Comparison of ENCODE assay signal across 8 cellular contexts in genomic region chr12:2248901-2249381, GRCh38.
DNase-seq lines count a peak whose midpoint lies in the region; ATAC-seq and TF ChIP-seq lines count a peak whose summit lies in the region.

No MANE protein-coding gene starts in this region.

- intact Hi-C loops in CD8-positive, alpha-beta T cell (cut with DNase I, micrococcal nuclease) = no loop called here

- H3K9me3 Mint-ChIP-seq in CD8-positive, alpha-beta T cell = no peaks in the 10 kb centered on the region

- H3K27me3 ChIP-seq in osteoblast (ENCODE audit: insufficient read depth, low read length) = no peaks in the 10 kb centered on the region
- no peaks in the 10 kb centered on the region for H3K27me3 ChIP-seq in CD8-positive, alpha-beta T cell (ENCODE audit: insufficient read depth, low read length)

- peaks cover 19% of the 10 kb centered on the region for H3K79me2 ChIP-seq in osteoblast (ENCODE audit: insufficient read depth, low read length)

- H3K4me1 Mint-ChIP-seq in CD8-positive, alpha-beta T cell (ENCODE audit: low read depth) = no peaks in the 10 kb centered on the region

- DNase-seq in NCI-H526 treated with DMSO at 0.1 percent for 48 hours (lab: John Stamatoyannopoulos, UW) (peak; percentile 57), osteoblast (ENCODE audit: insufficient read length, low spot score, missing footprints) (peak; percentile 73), NCI-H226 (no peak), GOT3 (lab: John Stamatoyannopoulos, UW) (no peak), D341Med (ENCODE audit: low spot score) (no peak)
- DNase-seq in CD8-positive, alpha-beta T cell = no peak

- TF ChIP-seq CTCF in osteoblast (IDR thresholded peaks at IDR 0.05; ENCODE audit: extremely low read depth, low read depth, low read length) = no peak
- TF ChIP-seq CTCF in CD8-positive, alpha-beta T cell (IDR thresholded peaks at IDR 0.05) = no peak

- ATAC-seq in GM19023 (IDR thresholded peaks at IDR 0.05; ENCODE audit: unreplicated experiment) = peak; percentile 82
- peak; percentile 65 for ATAC-seq in HG02885 (IDR thresholded peaks at IDR 0.05; ENCODE audit: poor library complexity, unreplicated experiment)
- ATAC-seq in CD8-positive, alpha-beta T cell = no peak

- H3K4me3 ChIP-seq in osteoblast (ENCODE audit: insufficient read depth, low read length) = no peak overlapping the region
- no peak overlapping the region for H3K4me3 ChIP-seq in CD8-positive, alpha-beta T cell (ENCODE audit: low read depth, low read length)

- CTCF ChIA-PET in CD8-positive, alpha-beta T cell (lab: Charles Lee) = no interaction called here

- no peaks in the 10 kb centered on the region for H4K20me1 ChIP-seq in osteoblast (ENCODE audit: insufficient read depth, low read length)

- POLR2A ChIA-PET in CD8-positive, alpha-beta T cell (lab: Charles Lee) = no interaction called here

- no peak overlapping the region for H3K27ac Mint-ChIP-seq in CD8-positive, alpha-beta T cell

- no peaks in the 10 kb centered on the region for H3K9me3 ChIP-seq in osteoblast (ENCODE audit: low read depth, low read length)
- no peaks in the 10 kb centered on the region for H3K9me3 ChIP-seq in CD8-positive, alpha-beta T cell (ENCODE audit: low read length)

- H3K27ac ChIP-seq in osteoblast (ENCODE audit: low read depth, low read length) = peak overlapping the region; percentile 58
- no peak overlapping the region for H3K27ac ChIP-seq in CD8-positive, alpha-beta T cell (ENCODE audit: low read depth, low read length)

- no peak overlapping the region for H3K4me3 Mint-ChIP-seq in CD8-positive, alpha-beta T cell

- no peak overlapping the region for H2AFZ ChIP-seq in osteoblast (ENCODE audit: low read length)

- peaks cover 48% of the 10 kb centered on the region for H3K4me1 ChIP-seq in osteoblast (ENCODE audit: insufficient read depth, low read length)
- no peaks in the 10 kb centered on the region for H3K4me1 ChIP-seq in CD8-positive, alpha-beta T cell (ENCODE audit: insufficient read depth, low read length)

- H3K27me3 Mint-ChIP-seq in CD8-positive, alpha-beta T cell (ENCODE audit: low read depth) = peaks cover 12% of the 10 kb centered on the region

- no peaks in the 10 kb centered on the region for H3K36me3 ChIP-seq in osteoblast (ENCODE audit: insufficient read depth, low read length)
- no peaks in the 10 kb centered on the region for H3K36me3 ChIP-seq in CD8-positive, alpha-beta T cell (ENCODE audit: insufficient read depth, low read length)

- H3K36me3 Mint-ChIP-seq in CD8-positive, alpha-beta T cell = no peaks in the 10 kb centered on the region

- no peak overlapping the region for H3K4me2 ChIP-seq in osteoblast (ENCODE audit: insufficient read depth, low read length)

Comparison
In these comparisons a context has a peak if more than half of its experiments do, and no peak if none do; other contexts are left out.
1. DNase-seq: peak in NCI-H526 treated with DMSO at 0.1 percent for 48 hours (single experiment) and osteoblast (single experiment); none in CD8-positive, alpha-beta T cell (0 of 7), NCI-H226 (single experiment), GOT3 (single experiment) and D341Med (single experiment).